ENCODE assay signal across 7 cellular contexts in genomic region chr3:119891944-119892721, GRCh38.
DNase-seq lines count a peak whose midpoint lies in the region; ATAC-seq, FAIRE-seq and TF ChIP-seq lines count a peak whose summit lies in the region.

No MANE protein-coding gene starts in this region.

- no peak overlapping the region for H3K18ac ChIP-seq in neuronal stem cell (ENCODE audit: low read length)

- H3K4ac ChIP-seq in neuronal stem cell (ENCODE audit: low read length) = no peak overlapping the region

- no peaks in the 10 kb centered on the region for H3K4me1 ChIP-seq in neuronal stem cell (ENCODE audit: control insufficient read depth in 2 of 2, insufficient read depth in 1 of 2, low read depth in 1 of 2, low read length in 2 of 2)

- DNase-seq in NCI-H460 (ENCODE audit: extremely low read depth, low read depth) = peak; percentile 55
- peak; percentile 16 for DNase-seq in activated CD8-positive, alpha-beta memory T cell treated with anti-CD3 and anti-CD28 coated beads, Interleukin-2, amount 50 U/mL, for 4 hours
- DNase-seq in foreskin fibroblast = peak; percentile 24 to 71
- DNase-seq in neuronal stem cell (ENCODE audit: low spot score) = peak; percentile 54

- H3K79me1 ChIP-seq in neuronal stem cell (ENCODE audit: low read depth, low read length) = no peaks in the 10 kb centered on the region

- H3K9ac ChIP-seq in neuronal stem cell (ENCODE audit: low read depth, low read length, poor library complexity) = no peak overlapping the region

- peak; percentile 45 for TF ChIP-seq CTCF in foreskin fibroblast (IDR thresholded peaks at IDR 0.05; ENCODE audit: low read depth, low read length)

- H3K4me3 ChIP-seq in foreskin fibroblast (ENCODE audit: low read depth in 1 of 2, low read length in 2 of 2) (no peak overlapping the region), neuronal stem cell (ENCODE audit: low read length in 2 of 2) (no peak overlapping the region)

- no peak overlapping the region for H3K4me2 ChIP-seq in neuronal stem cell (ENCODE audit: insufficient read depth, low read length, poor library complexity, severe bottlenecking)

- H2AFZ ChIP-seq in neuronal stem cell (ENCODE audit: low read length) = no peak overlapping the region

- ATAC-seq in HG02678 (IDR thresholded peaks at IDR 0.05; ENCODE audit: unreplicated experiment) (peak; percentile 76), GM18519 (IDR thresholded peaks at IDR 0.05; ENCODE audit: low FRiP score, unreplicated experiment) (no peak)

- no peak overlapping the region for H2AK5ac ChIP-seq in neuronal stem cell (ENCODE audit: low read depth, low read length)

- H3K23ac ChIP-seq in neuronal stem cell (ENCODE audit: low read depth, low read length, poor library complexity) = no peak overlapping the region

- H2BK120ac ChIP-seq in neuronal stem cell (ENCODE audit: low read depth, low read length) = no peak overlapping the region

- H4K8ac ChIP-seq in neuronal stem cell (ENCODE audit: low read depth, low read length) = no peak overlapping the region

- peak; percentile 95 for FAIRE-seq in G401.6 (lab: Jason Lieb, UNC)

- no peak overlapping the region for H4K91ac ChIP-seq in neuronal stem cell (ENCODE audit: low read depth, low read length, poor library complexity)

- H2BK5ac ChIP-seq in neuronal stem cell (ENCODE audit: low read length) = no peak overlapping the region

- H3K14ac ChIP-seq in neuronal stem cell (ENCODE audit: low read length) = no peak overlapping the region

- no peaks in the 10 kb centered on the region for H3K27me3 ChIP-seq in neuronal stem cell (ENCODE audit: control insufficient read depth in 3 of 3, insufficient read depth in 3 of 3, low read depth in 1 of 3, low read length in 3 of 3)

- H3K27ac ChIP-seq in neuronal stem cell (replicated peaks; ENCODE audit: low read length) = no peak overlapping the region

- H2BK12ac ChIP-seq in neuronal stem cell (ENCODE audit: low read length) = no peak overlapping the region

- 100% methylated on average over 1 of the region's 10 CpGs; no CpG with 5 or more reads in 1 of the 2 donors for WGBS in neuronal stem cell (ENCODE audit: extremely low coverage in 2 of 2, insufficient read length in 2 of 2, insufficient replicate concordance in 1 of 2), 2 donors

- peaks cover 0 to 53% of the 10 kb centered on the region in 2 donors for H3K36me3 ChIP-seq in neuronal stem cell (replicated peaks in 1 of 2; ENCODE audit: control insufficient read depth in 2 of 2, insufficient read depth in 2 of 2, low read length in 2 of 2)

- H2BK15ac ChIP-seq in neuronal stem cell (ENCODE audit: low read length) = no peak overlapping the region

- peaks cover 0 to 24% of the 10 kb centered on the region in 2 donors for H3K9me3 ChIP-seq in neuronal stem cell (replicated peaks in 1 of 2; ENCODE audit: control insufficient read depth in 2 of 2, insufficient read depth in 1 of 2, low read depth in 1 of 2, low read length in 2 of 2)
